In the genomic region with DNA sequence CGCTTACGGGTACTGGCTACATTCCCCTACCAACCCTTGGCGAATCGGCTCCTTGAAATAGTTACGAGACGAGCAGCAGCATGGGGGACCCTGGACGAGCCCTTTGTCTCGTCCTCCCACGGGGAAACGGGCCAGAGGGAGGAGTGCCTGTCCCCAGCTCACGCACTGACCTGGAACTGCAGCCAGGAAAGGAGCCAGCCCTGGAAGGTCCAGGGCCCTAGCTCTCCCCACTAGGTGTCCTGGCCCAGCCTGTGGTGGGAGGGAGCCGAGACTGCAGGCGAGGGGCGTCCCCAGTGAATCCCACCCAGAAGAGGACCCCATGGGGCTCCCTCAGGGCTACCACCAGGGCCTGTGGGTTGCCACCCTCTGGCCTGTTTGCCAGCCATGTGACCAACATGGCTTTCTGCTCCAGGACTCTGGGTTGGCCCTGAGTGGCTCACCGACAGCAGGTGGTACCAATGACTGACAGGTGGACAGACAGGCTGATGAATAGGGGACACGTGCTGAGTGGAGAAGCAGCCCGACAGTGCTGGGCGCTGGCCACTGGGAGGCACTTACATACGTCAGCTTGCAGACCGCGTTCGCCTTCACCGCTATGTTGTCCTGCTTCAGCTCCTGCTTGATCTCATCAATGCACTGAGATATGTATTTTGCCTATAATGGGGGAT, we compare ENCODE assay signal across 18 cellular contexts. TPM values are rescaled to one million over a fixed set of nuclear protein-coding genes. Genes with fewer than 3 reads are reported as not detected.
DNase-seq lines count a peak whose midpoint lies in the region; ATAC-seq and TF ChIP-seq lines count a peak whose summit lies in the region.
"Had no signal": no experiment of that assay in that cellular context is flagged by ENCODE, and none has a peak within 500 bp of the region (broad histone marks: within the 10 kb centered on the region; RNA-seq: fewer than 3 reads in every experiment).

No MANE protein-coding gene starts in this region.

- H3K4me2 ChIP-seq in H9 (ENCODE audit: insufficient read depth, insufficient read length, low read length) (no peak overlapping the region), neuronal stem cell (ENCODE audit: insufficient read depth, low read length, poor library complexity, severe bottlenecking) (no peak overlapping the region)

- H4K91ac ChIP-seq in H9 (ENCODE audit: insufficient read length, low read depth, low read length) (no peak overlapping the region), neuronal stem cell (ENCODE audit: low read depth, low read length, poor library complexity) (no peak overlapping the region)

- peaks cover 5% of the 10 kb centered on the region for H3K79me1 ChIP-seq in H9 (ENCODE audit: insufficient read depth, low read depth, low read length, poor library complexity, severe bottlenecking)
- peaks cover 24% of the 10 kb centered on the region for H3K79me1 ChIP-seq in neuronal stem cell (ENCODE audit: low read depth, low read length)

- intact Hi-C loops in heart right ventricle (cut with DNase I) (no loop called here), adrenal gland (cut with DNase I) (no loop called here)

- H2BK120ac ChIP-seq in H9 (ENCODE audit: low read depth, low read length, poor library complexity, severe bottlenecking): no peak overlapping the region
- no peak overlapping the region for H2BK120ac ChIP-seq in neuronal stem cell (ENCODE audit: low read depth, low read length)

- no peak overlapping the region for H4K5ac ChIP-seq in H9 (ENCODE audit: insufficient read length, low read depth, low read length)

- H3K14ac ChIP-seq in H9 (ENCODE audit: insufficient read depth, low read length) (no peak overlapping the region), neuronal stem cell (ENCODE audit: low read length) (no peak overlapping the region)

- H3K27me3 ChIP-seq in H9 (ENCODE audit: insufficient read depth, low read length) (no peaks in the 10 kb centered on the region), heart right ventricle (no peaks in the 10 kb centered on the region), neuronal stem cell (ENCODE audit: control insufficient read depth in 3 of 3, insufficient read depth in 3 of 3, low read depth in 1 of 3, low read length in 3 of 3) (no peaks in the 10 kb centered on the region), adrenal gland (no peaks in the 10 kb centered on the region)
- H3K27me3 ChIP-seq: BE2C, SJCRH30 had no signal

- no peaks in the 10 kb centered on the region for H3K23me2 ChIP-seq in H9 (ENCODE audit: insufficient read length, low read depth, low read length, poor library complexity, severe bottlenecking)

- H3K9me3 Mint-ChIP-seq in H9 (no peaks in the 10 kb centered on the region), WTC11 (no peaks in the 10 kb centered on the region)
- H3K9me3 Mint-ChIP-seq: CD4-positive, alpha-beta memory T cell had no signal

- H3T11ph ChIP-seq in H9 (ENCODE audit: low read length): no peak overlapping the region

- CTCF ChIA-PET in WTC11 (lab: Charles Lee): interaction anchor here (1.4 kb wide), 1 partner anchor 61 kb away, joined by 5 read pairs; no protein-coding TSS in a partner anchor

- WGBS in H9 (ENCODE audit: extremely low coverage, insufficient read length, low lambda C conversion rate): no CpG with 5 or more reads among the region's 23 CpGs
- WGBS in heart right ventricle, 2 donors: 75 to 77% methylated on average over 23 of the region's 23 CpGs
- WGBS in neuronal stem cell (ENCODE audit: extremely low coverage in 2 of 2, insufficient read length in 2 of 2, insufficient replicate concordance in 1 of 2), 2 donors: no CpG with 5 or more reads among the region's 23 CpGs
- WGBS in adrenal gland, 4 donors: 86 to 90% (median 86%) methylated on average over 20 to 23 of the region's 23 CpGs

- H3K27ac ChIP-seq in H9 (ENCODE audit: insufficient read length, low read depth, low read length) (no peak overlapping the region), heart right ventricle (peak overlapping the region in 4 of 10 donors; percentile 10 to 60 (median 20)), neuronal stem cell (replicated peaks; ENCODE audit: low read length) (no peak overlapping the region), adrenal gland (no peak overlapping the region)
- H3K27ac ChIP-seq: SJCRH30 had no signal

- H2BK12ac ChIP-seq in H9 (ENCODE audit: insufficient read length, low read depth, low read length): no peak overlapping the region
- no peak overlapping the region for H2BK12ac ChIP-seq in neuronal stem cell (ENCODE audit: low read length)

- ATAC-seq in WTC11 (no peak), heart right ventricle (peak; percentile 20 to 86 (median 60)), GM21447 (IDR thresholded peaks at IDR 0.05; ENCODE audit: unreplicated experiment) (no peak)

- H3K4me3 Mint-ChIP-seq in H9: no peak overlapping the region
- H3K4me3 Mint-ChIP-seq in WTC11: no peak overlapping the region
- H3K4me3 Mint-ChIP-seq: CD4-positive, alpha-beta memory T cell had no signal

- DNase-seq in H9 (no peak), WTC11 (ENCODE audit: low spot score) (no peak), heart right ventricle (no peak), neuronal stem cell (ENCODE audit: low spot score) (no peak), OCI-M2 (lab: John Stamatoyannopoulos, UW; ENCODE audit: unreplicated experiment) (no peak), adrenal gland (no peak), EL (no peak)
- DNase-seq: BE2C; CD4-positive, alpha-beta memory T cell; DND-41; H7; NCI-H1417; NCI-H1930; NCI-H2171; NCI-H446 treated with DMSO at 0.1 percent for 48 hours; NCI-H82; SJCRH30 had no signal

- TF ChIP-seq POLR2A in adrenal gland (IDR thresholded peaks at IDR 0.05): no peak

- H3K27ac Mint-ChIP-seq in H9 (peak overlapping the region in 2 of 3 experiments; percentile 28 to 78; a peak in 2 of 7 replicates), WTC11 (peak overlapping the region; percentile 91)
- H3K27ac Mint-ChIP-seq: CD4-positive, alpha-beta memory T cell had no signal

- H2AK5ac ChIP-seq in H9 (ENCODE audit: insufficient read length, low read length): no peak overlapping the region
- no peak overlapping the region for H2AK5ac ChIP-seq in neuronal stem cell (ENCODE audit: low read depth, low read length)

- no peaks in the 10 kb centered on the region for H4K20me1 ChIP-seq in H9 (ENCODE audit: control insufficient read depth, insufficient read depth, insufficient read length)

- no peak overlapping the region for H2BK20ac ChIP-seq in H9 (ENCODE audit: low read depth, low read length, poor library complexity, severe bottlenecking)

- TF ChIP-seq CTCF in H9 (conservative IDR thresholded peaks at IDR 0.05) (no peak), WTC11 (IDR thresholded peaks at IDR 0.05) (no peak), heart right ventricle (IDR thresholded peaks at IDR 0.05) (no peak), adrenal gland (IDR thresholded peaks at IDR 0.05) (no peak)

- H2AFZ ChIP-seq in H9 (ENCODE audit: low read length) (no peak overlapping the region), neuronal stem cell (ENCODE audit: low read length) (no peak overlapping the region)

- H3K4me3 ChIP-seq in heart right ventricle (no peak overlapping the region), neuronal stem cell (ENCODE audit: low read length in 2 of 2) (no peak overlapping the region), adrenal gland (no peak overlapping the region)
- H3K4me3 ChIP-seq: SJCRH30 had no signal

- no peak overlapping the region for H2BK15ac ChIP-seq in H9 (ENCODE audit: low read depth, low read length)
- no peak overlapping the region for H2BK15ac ChIP-seq in neuronal stem cell (ENCODE audit: low read length)

- no peaks in the 10 kb centered on the region for H3K4me1 ChIP-seq in H9 (ENCODE audit: insufficient read depth, low read length)
- H3K4me1 ChIP-seq in heart right ventricle: peaks cover 0 to 28% (median 18%) of the 10 kb centered on the region in 9 donors
- no peaks in the 10 kb centered on the region for H3K4me1 ChIP-seq in neuronal stem cell (ENCODE audit: control insufficient read depth in 2 of 2, insufficient read depth in 1 of 2, low read depth in 1 of 2, low read length in 2 of 2)
- H3K4me1 ChIP-seq in adrenal gland (replicated peaks in 1 of 2): no peaks in the 10 kb centered on the region
- H3K4me1 ChIP-seq: SJCRH30 had no signal

- H3K36me3 ChIP-seq in heart right ventricle (peaks cover 0 to 76% (median 20%) of the 10 kb centered on the region in 9 donors), neuronal stem cell (replicated peaks in 1 of 2; ENCODE audit: control insufficient read depth in 2 of 2, insufficient read depth in 2 of 2, low read length in 2 of 2) (peaks cover 30 to 68% of the 10 kb centered on the region in 2 donors), adrenal gland (replicated peaks in 1 of 2) (peaks cover 0 to 40% of the 10 kb centered on the region in 2 donors)

- H3K79me2 ChIP-seq in H9 (ENCODE audit: insufficient read depth, low read length): peaks cover 19% of the 10 kb centered on the region; the same call in 1 of the 2 replicates

- H3K56ac ChIP-seq in H9 (ENCODE audit: insufficient read length, low read depth, low read length): no peak overlapping the region

- H3K9ac ChIP-seq in H9 (ENCODE audit: extremely low read depth, insufficient read length, low read length): no peak overlapping the region
- peak overlapping the region; percentile 60 for H3K9ac ChIP-seq in neuronal stem cell (ENCODE audit: low read depth, low read length, poor library complexity)

- no peak overlapping the region for H3K18ac ChIP-seq in H9 (ENCODE audit: insufficient read length, low read depth, low read length)
- H3K18ac ChIP-seq in neuronal stem cell (ENCODE audit: low read length): no peak overlapping the region

- H3K9me3 ChIP-seq in H9 (ENCODE audit: control insufficient read depth, low read depth, low read length) (no peaks in the 10 kb centered on the region), heart right ventricle (no peaks in the 10 kb centered on the region), neuronal stem cell (replicated peaks in 1 of 2; ENCODE audit: control insufficient read depth in 2 of 2, insufficient read depth in 1 of 2, low read depth in 1 of 2, low read length in 2 of 2) (peaks cover 0 to 3% of the 10 kb centered on the region in 2 donors), adrenal gland (replicated peaks in 1 of 3) (no peaks in the 10 kb centered on the region)
- H3K9me3 ChIP-seq: BE2C, SJCRH30 had no signal

- H3K4me1 Mint-ChIP-seq in H9 (0 out of 4 replicates have a peak, but pooled peaks cover 0 to 2% of the 10 kb centered on the region in 2 experiments), WTC11 (no peaks in the 10 kb centered on the region)

- H3K23ac ChIP-seq in H9 (ENCODE audit: insufficient read length, low read depth, low read length): no peak overlapping the region
- H3K23ac ChIP-seq in neuronal stem cell (ENCODE audit: low read depth, low read length, poor library complexity): peak overlapping the region; percentile 65

- H2BK5ac ChIP-seq in H9 (ENCODE audit: insufficient read length, low read length) (no peak overlapping the region), neuronal stem cell (ENCODE audit: low read length) (peak overlapping the region; percentile 66)

- H4K8ac ChIP-seq in H9 (replicated peaks; ENCODE audit: insufficient read length, low read depth, low read length) (no peak overlapping the region), neuronal stem cell (ENCODE audit: low read depth, low read length) (no peak overlapping the region)

- H3K4ac ChIP-seq in H9 (ENCODE audit: low read depth, low read length) (no peak overlapping the region), neuronal stem cell (ENCODE audit: low read length) (no peak overlapping the region)

- no peaks in the 10 kb centered on the region for H3K27me3 Mint-ChIP-seq in H9 (ENCODE audit: low read depth)
- H3K27me3 Mint-ChIP-seq in WTC11 (ENCODE audit: low read depth): no peaks in the 10 kb centered on the region
- H3K27me3 Mint-ChIP-seq: CD4-positive, alpha-beta memory T cell had no signal

- H3K36me3 Mint-ChIP-seq in H9 (ENCODE audit: insufficient read depth in 1 of 3, low read depth in 3 of 3): peaks cover 16 to 58% (median 39%) of the 10 kb centered on the region in 3 experiments
- H3K36me3 Mint-ChIP-seq in WTC11: peaks cover 33% of the 10 kb centered on the region

- POLR2A ChIA-PET in WTC11 (lab: Charles Lee): interaction anchor here (0.5 kb wide), 1 partner anchor 67 kb away, joined by 5 read pairs; no protein-coding TSS in a partner anchor

RNA-seq across cellular contexts. Expression of gene AP3D1, which starts 13.2 kb away (rescaled TPM):
- 142 and 147 TPM in 2 replicates for total RNA-seq in H9 (2021)
- 160 to 190 TPM (median 163 TPM) in 3 replicates for total RNA-seq in WTC11 (2021)
- total RNA-seq in heart right ventricle: 100 to 1,000 TPM in 1 of 10 donors, 10 to 100 TPM in 9; 68.4 to 168 (median 81.9) TPM
- polyA plus RNA-seq in heart right ventricle: 10 to 100 TPM; 63.9 to 95.1 TPM
- polyA plus RNA-seq in neuronal stem cell (2013, experiment 1 of 2): 60.6 TPM
- polyA plus RNA-seq in neuronal stem cell (2013, experiment 2 of 2): 60.3 TPM
- total RNA-seq in adrenal gland: 100 to 1,000 TPM; 105 to 193 (median 122) TPM
- 100 to 1,000 TPM in 2 of 3 donors, 10 to 100 TPM in 1; 88.7 to 133 (median 120) TPM for polyA plus RNA-seq in adrenal gland

RNA-seq across cellular contexts. Expression of gene DOT1L, which starts 25.5 kb away (rescaled TPM):
- total RNA-seq in H9 (2021) (78.5 and 81.6 TPM in 2 replicates), WTC11 (2021) (99.2 to 111 TPM (median 103 TPM) in 3 replicates), heart right ventricle (10 to 100 TPM in 7 of 10 donors, 1 to 10 TPM in 3; 7.0 to 16.0 (median 12.5) TPM), adrenal gland (10 to 100 TPM in 7 of 8 donors, 1 to 10 TPM in 1; 5.8 to 98.9 (median 20.8) TPM)
- polyA plus RNA-seq in heart right ventricle (10 to 100 TPM in 1 of 2 donors, 1 to 10 TPM in 1; 9.2 to 12.1 TPM), adrenal gland (10 to 100 TPM in 2 of 3 donors, 1 to 10 TPM in 1; 6.8 to 39.2 (median 13.6) TPM)
- polyA plus RNA-seq in neuronal stem cell (2013, experiment 1 of 2): 38.2 TPM
- 38.1 TPM for polyA plus RNA-seq in neuronal stem cell (2013, experiment 2 of 2)

RNA-seq across cellular contexts. Expression of gene IZUMO4, which starts 41.5 kb away (rescaled TPM):
- total RNA-seq in H9 (2021) (2.1 and 3.0 TPM in 2 replicates), WTC11 (2021) (0.73 to 1.9 TPM (median 1.8 TPM) in 3 replicates), heart right ventricle (1 to 10 TPM; 1.2 to 6.5 (median 2.2) TPM), adrenal gland (1 to 10 TPM in 6 of 8 donors, under 1 TPM in 2; 0.69 to 8.7 (median 2.1) TPM)
- polyA plus RNA-seq in heart right ventricle (10 to 100 TPM in 1 of 2 donors, 1 to 10 TPM in 1; 8.6 to 13.1 TPM), adrenal gland (10 to 100 TPM in 2 of 3 donors, 1 to 10 TPM in 1; 2.6 to 24.6 (median 17.4) TPM)
- polyA plus RNA-seq in neuronal stem cell (2013, experiment 1 of 2): 2.5 TPM
- 2.3 TPM for polyA plus RNA-seq in neuronal stem cell (2013, experiment 2 of 2)

RNA-seq across cellular contexts. Expression of gene MOB3A, which starts 42.1 kb away (rescaled TPM):
- 11.5 and 13.3 TPM in 2 replicates for total RNA-seq in H9 (2021)
- 8.1 to 9.8 TPM (median 9.6 TPM) in 3 replicates for total RNA-seq in WTC11 (2021)
- 10 to 100 TPM; 10.0 to 30.5 (median 16.2) TPM for total RNA-seq in heart right ventricle
- 10 to 100 TPM in 1 of 2 donors, 1 to 10 TPM in 1; 8.9 to 12.8 TPM for polyA plus RNA-seq in heart right ventricle
- 15.6 TPM for polyA plus RNA-seq in neuronal stem cell (2013, experiment 1 of 2)
- 16.1 TPM for polyA plus RNA-seq in neuronal stem cell (2013, experiment 2 of 2)
- 10 to 100 TPM; 25.5 to 54.0 (median 45.2) TPM for total RNA-seq in adrenal gland
- 10 to 100 TPM; 13.6 to 22.4 (median 16.0) TPM for polyA plus RNA-seq in adrenal gland

Comparison
In these comparisons a context has a peak if more than half of its experiments do, and no peak if none do; other contexts are left out.
1. ATAC-seq: peak in heart right ventricle (8 of 8); none in WTC11 (single experiment) and GM21447 (single experiment).